In genomic region chr3:49454898-49455681, GRCh38 we compare ENCODE assay signal across 13 cellular contexts. TPM values are rescaled to one million over a fixed set of nuclear protein-coding genes. Genes with fewer than 3 reads are reported as not detected.
DNase-seq lines count a peak whose midpoint lies in the region; ATAC-seq and TF ChIP-seq lines count a peak whose summit lies in the region.
"Had no signal": no experiment of that assay in that cellular context is flagged by ENCODE, and none has a peak within 500 bp of the region (broad histone marks: within the 10 kb centered on the region; RNA-seq: fewer than 3 reads in every experiment).

No MANE protein-coding gene starts in this region.

- intact Hi-C loops in psoas muscle (cut with DNase I), result no loop called here

- 8 to 19% (median 14%) methylated on average over 3 of the region's 3 CpGs for WGBS in psoas muscle, 3 donors

- no peak for TF ChIP-seq CTCF in cardiac muscle cell (IDR thresholded peaks at IDR 0.05; ENCODE audit: low read depth, low read length)
- no peak for TF ChIP-seq CTCF in psoas muscle (IDR thresholded peaks at IDR 0.05)

- no peaks in the 10 kb centered on the region for H3K36me3 ChIP-seq in cardiac muscle cell
- H3K36me3 ChIP-seq in psoas muscle (ENCODE audit: insufficient read depth in 1 of 2, low read depth in 1 of 2), result no peaks in the 10 kb centered on the region

- H3K27ac ChIP-seq in cardiac muscle cell (peak overlapping the region; percentile 85), psoas muscle (peak overlapping the region; percentile 42)

- ATAC-seq in psoas muscle, result peak; percentile 35 to 56 (median 49)

- no peaks in the 10 kb centered on the region for H3K27me3 ChIP-seq in cardiac muscle cell
- no peaks in the 10 kb centered on the region for H3K27me3 ChIP-seq in psoas muscle (ENCODE audit: insufficient read depth in 3 of 3, low read length in 2 of 3)

- H3K4me3 ChIP-seq in cardiac muscle cell, result no peak overlapping the region
- H3K4me3 ChIP-seq in psoas muscle, result no peak overlapping the region

- DNase-seq in LHCN-M2 (ENCODE audit: low read depth) (peak; percentile 84), cardiac muscle cell (ENCODE audit: low read depth in 1 of 2, low spot score in 1 of 2) (no peak), psoas muscle (peak in 1 of 2 donors; percentile 68), HCEC 1CT (no peak), COLO829 (ENCODE audit: low spot score) (no peak), SIG-M5 treated with dmso at 0.1 percent for 504 hours (lab: John Stamatoyannopoulos, UW; ENCODE audit: unreplicated experiment) (no peak)
- DNase-seq: activated CD8-positive, alpha-beta memory T cell treated with anti-CD3 and anti-CD28 coated beads for 24 hours; activated naive CD8-positive, alpha-beta T cell treated with anti-CD3 and anti-CD28 coated beads, Interleukin-2, amount 10 ng/mL, durations not matched to agents 7 days and 5 days; CD4-positive, alpha-beta memory T cell; effector CD4-positive, alpha-beta T cell; KBM-7; midbrain; NCI-H2029 treated with DMSO at 0.1 percent for 48 hours had no signal

- no peaks in the 10 kb centered on the region for H3K9me3 ChIP-seq in cardiac muscle cell (ENCODE audit: low read depth)
- H3K9me3 ChIP-seq in psoas muscle, result no peaks in the 10 kb centered on the region

- H3K4me1 ChIP-seq in cardiac muscle cell (ENCODE audit: low read depth) (peaks cover 19% of the 10 kb centered on the region), psoas muscle (peaks cover 15% of the 10 kb centered on the region)

RNA-seq across cellular contexts. Expression of gene DAG1, which starts 15.0 kb away (rescaled TPM):
- total RNA-seq in LHCN-M2 (2014; rRNA removed) (60.9 and 90.8 TPM in 2 replicates), cardiac muscle cell (185 and 194 TPM in 2 replicates), psoas muscle (100 to 1,000 TPM in 3 of 4 donors, 10 to 100 TPM in 1; 67.6 to 159 (median 139) TPM)
- polyA plus RNA-seq in LHCN-M2 (2012), result 32.6 TPM
- polyA plus RNA-seq in cardiac muscle cell (104 and 107 TPM in 2 replicates), psoas muscle (10 to 100 TPM; 35.1 to 73.2 (median 42.1) TPM)

RNA-seq across cellular contexts. Expression of gene NICN1, which starts 26.0 kb away (rescaled TPM):
- 3.4 and 7.2 TPM in 2 replicates for total RNA-seq in LHCN-M2 (2014; rRNA removed)
- 8.7 TPM for polyA plus RNA-seq in LHCN-M2 (2012)
- total RNA-seq in cardiac muscle cell, result 6.2 and 21.1 TPM in 2 replicates
- 30.4 and 37.7 TPM in 2 replicates for polyA plus RNA-seq in cardiac muscle cell
- total RNA-seq in psoas muscle, result 10 to 100 TPM in 1 of 4 donors, 1 to 10 TPM in 3; 4.6 to 12.3 (median 7.4) TPM
- 10 to 100 TPM in 2 of 3 donors, 1 to 10 TPM in 1; 4.0 to 11.2 (median 10.2) TPM for polyA plus RNA-seq in psoas muscle

RNA-seq across cellular contexts. Expression of gene AMT, which starts 32.8 kb away (rescaled TPM):
- total RNA-seq in LHCN-M2 (2014; rRNA removed), result 0.11 and 0.71 TPM in 2 replicates
- polyA plus RNA-seq in LHCN-M2 (2012), result 0.80 TPM
- 37.3 and 67.2 TPM in 2 replicates for total RNA-seq in cardiac muscle cell
- 105 and 138 TPM in 2 replicates for polyA plus RNA-seq in cardiac muscle cell
- total RNA-seq in psoas muscle, result 1 to 10 TPM; 1.7 to 5.3 (median 2.4) TPM
- 1 to 10 TPM in 2 of 3 donors, under 1 TPM in 1; 0.80 to 1.0 (median 1.0) TPM for polyA plus RNA-seq in psoas muscle

RNA-seq across cellular contexts. Expression of gene TCTA, which starts 42.9 kb away (rescaled TPM):
- total RNA-seq in LHCN-M2 (2014; rRNA removed) (43.2 and 50.1 TPM in 2 replicates), cardiac muscle cell (12.1 and 26.7 TPM in 2 replicates), psoas muscle (10 to 100 TPM; 11.4 to 23.4 (median 16.7) TPM)
- polyA plus RNA-seq in LHCN-M2 (2012), result 74.3 TPM
- polyA plus RNA-seq in cardiac muscle cell (16.8 and 30.6 TPM in 2 replicates), psoas muscle (10 to 100 TPM; 13.8 to 46.1 (median 18.1) TPM)

RNA-seq across cellular contexts. Expression of gene RHOA, which starts 43.3 kb away (rescaled TPM):
- total RNA-seq in LHCN-M2 (2014; rRNA removed) (706 and 885 TPM in 2 replicates), cardiac muscle cell (461 and 522 TPM in 2 replicates), psoas muscle (100 to 1,000 TPM; 251 to 334 (median 271) TPM)
- polyA plus RNA-seq in LHCN-M2 (2012), result 747 TPM
- polyA plus RNA-seq in cardiac muscle cell (356 and 359 TPM in 2 replicates), psoas muscle (100 to 1,000 TPM; 179 to 341 (median 287) TPM)
